18 cellular contexts compared by ENCODE assay signal in genomic region chr22:39301108-39301507, GRCh38.
"Had no signal": no experiment of that assay in that cellular context is flagged by ENCODE, and none has a peak within 500 bp of the region (broad histone marks: within the 10 kb centered on the region; RNA-seq: fewer than 3 reads in every experiment).

No MANE protein-coding gene starts in this region.

- H3K36me3 Mint-ChIP-seq: activated naive CD8-positive, alpha-beta T cell; brain had no signal

- H3K27me3 ChIP-seq: thyroid gland, uterus had no signal

- H3K27ac ChIP-seq: epithelial cell of prostate, VCaP had no signal

- H3K4me3 Mint-ChIP-seq: activated naive CD8-positive, alpha-beta T cell; endodermal cell; T-helper 1 cell treated with Interleukin-12 subunit alpha and Interleukin-12 subunit beta and Interleukin-4 antibody, amounts not matched to agents 30 μg/mL and 1 μg/mL, for 36 hours had no signal

- H3K27ac Mint-ChIP-seq: activated naive CD8-positive, alpha-beta T cell; endodermal cell; T-helper 1 cell treated with Interleukin-12 subunit alpha and Interleukin-12 subunit beta and Interleukin-4 antibody, amounts not matched to agents 30 μg/mL and 1 μg/mL, for 36 hours had no signal

- H3K36me3 ChIP-seq: thyroid gland, uterus had no signal

- H3K9me3 ChIP-seq: psoas muscle, thyroid gland, uterus had no signal

- H3K9me3 Mint-ChIP-seq: T-helper 1 cell treated with Interleukin-12 subunit alpha and Interleukin-12 subunit beta and Interleukin-4 antibody, amounts not matched to agents 30 μg/mL and 1 μg/mL, for 36 hours had no signal

- DNase-seq: activated CD4-positive, alpha-beta T cell treated with anti-CD3 and anti-CD28 coated beads for 1 hour; activated CD4-positive, alpha-beta T cell treated with anti-CD3 and anti-CD28 coated beads, Interleukin-2, amount 50 U/mL, for 4 hours; activated T-cell treated with anti-CD3 and anti-CD28 coated beads for 4 hours; amniotic stem cell; central memory CD4-positive, alpha-beta T cell; hippocampal formation; nephron progenitor cell; psoas muscle; small intestine; stimulated activated CD4-positive, alpha-beta T cell treated with anti-CD3 and anti-CD28 coated beads, Interleukin-4, amount 100 ng/mL, for 1 hour; thyroid gland; uterus had no signal

- H3K4me3 ChIP-seq: thyroid gland, uterus had no signal
